ENCODE assay signal across 19 cellular contexts in the genomic region with DNA sequence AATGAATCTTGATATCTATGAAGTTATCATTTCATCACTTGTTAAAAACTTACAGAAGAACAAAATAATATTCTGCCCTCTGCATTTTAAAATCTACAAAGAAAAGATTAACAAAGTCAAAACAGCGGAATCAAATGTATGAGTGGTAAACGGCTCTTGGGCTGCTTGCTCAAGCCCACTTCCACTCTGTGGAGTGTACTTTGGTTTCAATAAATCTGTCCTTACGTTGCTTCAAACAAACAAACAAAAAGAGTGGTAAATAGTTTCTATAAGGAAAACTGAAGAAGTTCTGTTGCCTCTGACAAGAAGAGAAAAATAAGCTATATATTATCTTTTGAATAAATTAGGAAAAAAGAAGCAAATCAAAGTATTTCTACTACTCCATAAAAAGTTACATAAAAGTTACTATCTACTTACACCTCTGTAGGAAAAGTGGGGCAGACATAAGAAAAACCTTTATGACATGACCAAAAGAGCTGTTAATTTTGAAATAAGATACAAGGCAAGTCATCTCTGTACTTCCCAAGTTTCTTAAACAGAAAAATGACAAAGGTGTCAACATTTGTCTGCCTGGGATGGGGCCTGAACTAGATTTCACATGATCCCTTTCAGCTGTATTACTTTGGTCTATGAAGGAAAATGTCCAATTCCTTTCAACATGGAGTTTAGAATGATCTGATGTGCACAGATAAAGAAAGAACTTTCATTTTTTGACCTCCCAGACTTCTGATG. TPM values are rescaled to one million over a fixed set of nuclear protein-coding genes. Genes with fewer than 3 reads are reported as not detected.
DNase-seq lines count a peak whose midpoint lies in the region; ATAC-seq lines count a peak whose summit lies in the region.
"Had no signal": no experiment of that assay in that cellular context is flagged by ENCODE, and none has a peak within 500 bp of the region (broad histone marks: within the 10 kb centered on the region; RNA-seq: fewer than 3 reads in every experiment).

No MANE protein-coding gene starts in this region.

- no peaks in the 10 kb centered on the region for H3K27me3 Mint-ChIP-seq in activated naive CD4-positive, alpha-beta T cell treated with anti-CD3 and anti-CD28 coated beads for 36 hours (ENCODE audit: low read depth)
- no peaks in the 10 kb centered on the region for H3K27me3 Mint-ChIP-seq in activated naive CD4-positive, alpha-beta T cell treated with anti-CD3 and anti-CD28 coated beads, Interleukin-2, amount 10 ng/mL, durations not matched to agents 7 days and 5 days
- no peaks in the 10 kb centered on the region for H3K27me3 Mint-ChIP-seq in T-cell
- H3K27me3 Mint-ChIP-seq in activated naive CD8-positive, alpha-beta T cell treated with anti-CD3 and anti-CD28 coated beads for 36 hours, result no peaks in the 10 kb centered on the region

- H3K36me3 Mint-ChIP-seq in activated naive CD4-positive, alpha-beta T cell treated with anti-CD3 and anti-CD28 coated beads for 36 hours (ENCODE audit: low read depth), result peaks cover 64% of the 10 kb centered on the region
- peaks cover 69% of the 10 kb centered on the region for H3K36me3 Mint-ChIP-seq in activated naive CD4-positive, alpha-beta T cell treated with anti-CD3 and anti-CD28 coated beads, Interleukin-2, amount 10 ng/mL, durations not matched to agents 7 days and 5 days
- peaks cover 65% of the 10 kb centered on the region for H3K36me3 Mint-ChIP-seq in T-cell
- peaks cover 54% of the 10 kb centered on the region for H3K36me3 Mint-ChIP-seq in activated naive CD8-positive, alpha-beta T cell treated with anti-CD3 and anti-CD28 coated beads for 36 hours
- H3K36me3 Mint-ChIP-seq in stimulated activated effector memory CD8-positive, alpha-beta T cell treated with anti-CD3 and anti-CD28 coated beads, Interleukin-12 subunit alpha, Interleukin-12 subunit beta, amount 100 ng/mL, for 72 hours, result peaks cover 63% of the 10 kb centered on the region

- POLR2A ChIA-PET in T-cell (lab: Charles Lee), result interaction anchor here (0.5 to 1.0 kb wide), 5 partner anchors 32 to 97 kb away, joined by 3 to 6 read pairs (median 4); no protein-coding TSS in a partner anchor

- ATAC-seq in T-cell (replicated peaks in 1 of 4), result no peak
- no peak for ATAC-seq in stimulated activated effector memory CD8-positive, alpha-beta T cell treated with anti-CD3 and anti-CD28 coated beads, Interleukin-12 subunit alpha, Interleukin-12 subunit beta, amount 100 ng/mL, for 72 hours
- ATAC-seq in left ventricle myocardium superior, result no peak
- no peak for ATAC-seq in GM18502 (IDR thresholded peaks at IDR 0.05; ENCODE audit: poor library complexity, unreplicated experiment)
- ATAC-seq: Right ventricle myocardium inferior had no signal

- H3K9me3 Mint-ChIP-seq in activated naive CD4-positive, alpha-beta T cell treated with anti-CD3 and anti-CD28 coated beads for 36 hours, result peaks cover 15% of the 10 kb centered on the region
- peaks cover 29% of the 10 kb centered on the region for H3K9me3 Mint-ChIP-seq in activated naive CD4-positive, alpha-beta T cell treated with anti-CD3 and anti-CD28 coated beads, Interleukin-2, amount 10 ng/mL, durations not matched to agents 7 days and 5 days
- peaks cover 0 to 9% (median 4%) of the 10 kb centered on the region in 3 donors for H3K9me3 Mint-ChIP-seq in T-cell
- H3K9me3 Mint-ChIP-seq in activated naive CD8-positive, alpha-beta T cell treated with anti-CD3 and anti-CD28 coated beads for 36 hours, result peaks cover 18% of the 10 kb centered on the region
- H3K9me3 Mint-ChIP-seq in stimulated activated effector memory CD8-positive, alpha-beta T cell treated with anti-CD3 and anti-CD28 coated beads, Interleukin-12 subunit alpha, Interleukin-12 subunit beta, amount 100 ng/mL, for 72 hours, result peaks cover 11% of the 10 kb centered on the region

- peaks cover 61% of the 10 kb centered on the region for H3K4me1 Mint-ChIP-seq in activated naive CD4-positive, alpha-beta T cell treated with anti-CD3 and anti-CD28 coated beads for 36 hours (ENCODE audit: low read depth)
- H3K4me1 Mint-ChIP-seq in activated naive CD4-positive, alpha-beta T cell treated with anti-CD3 and anti-CD28 coated beads, Interleukin-2, amount 10 ng/mL, durations not matched to agents 7 days and 5 days, result peaks cover 19% of the 10 kb centered on the region
- H3K4me1 Mint-ChIP-seq in T-cell, result peaks cover 56 to 66% (median 64%) of the 10 kb centered on the region in 3 donors
- H3K4me1 Mint-ChIP-seq in activated naive CD8-positive, alpha-beta T cell treated with anti-CD3 and anti-CD28 coated beads for 36 hours, result peaks cover 43% of the 10 kb centered on the region
- peaks cover 33% of the 10 kb centered on the region for H3K4me1 Mint-ChIP-seq in stimulated activated effector memory CD8-positive, alpha-beta T cell treated with anti-CD3 and anti-CD28 coated beads, Interleukin-12 subunit alpha, Interleukin-12 subunit beta, amount 100 ng/mL, for 72 hours

- CTCF ChIA-PET in activated naive CD4-positive, alpha-beta T cell treated with anti-CD3 and anti-CD28 coated beads for 36 hours (lab: Charles Lee), result interaction anchor here (0.8 to 1.8 kb wide), 5 partner anchors 11 to 18 kb away, joined by 3 to 6 read pairs (median 4); no protein-coding TSS in a partner anchor
- CTCF ChIA-PET in activated naive CD4-positive, alpha-beta T cell treated with anti-CD3 and anti-CD28 coated beads, Interleukin-2, amount 10 ng/mL, durations not matched to agents 7 days and 5 days (lab: Charles Lee), result interaction anchor here (1.7 to 2.1 kb wide), 3 partner anchors 10 to 25 kb away, joined by 5 to 9 read pairs (median 6); no protein-coding TSS in a partner anchor
- CTCF ChIA-PET in T-cell (lab: Charles Lee), result interaction anchor here in 1 of 2 donors (0.7 to 1.6 kb wide), 3 partner anchors 10 to 25 kb away, joined by 3 to 8 read pairs (median 4); no protein-coding TSS in a partner anchor

- H3K27ac Mint-ChIP-seq in activated naive CD4-positive, alpha-beta T cell treated with anti-CD3 and anti-CD28 coated beads for 36 hours, result peak overlapping the region; percentile 78
- no peak overlapping the region for H3K27ac Mint-ChIP-seq in activated naive CD4-positive, alpha-beta T cell treated with anti-CD3 and anti-CD28 coated beads, Interleukin-2, amount 10 ng/mL, durations not matched to agents 7 days and 5 days
- peak overlapping the region; percentile 82 to 84 for H3K27ac Mint-ChIP-seq in T-cell
- peak overlapping the region; percentile 77 for H3K27ac Mint-ChIP-seq in activated naive CD8-positive, alpha-beta T cell treated with anti-CD3 and anti-CD28 coated beads for 36 hours
- H3K27ac Mint-ChIP-seq in stimulated activated effector memory CD8-positive, alpha-beta T cell treated with anti-CD3 and anti-CD28 coated beads, Interleukin-12 subunit alpha, Interleukin-12 subunit beta, amount 100 ng/mL, for 72 hours, result peak overlapping the region; percentile 54
- H3K27ac Mint-ChIP-seq: HFFc6 had no signal

- DNase-seq in activated naive CD4-positive, alpha-beta T cell treated with anti-CD3 and anti-CD28 coated beads for 36 hours, result no peak
- no peak for DNase-seq in activated naive CD4-positive, alpha-beta T cell treated with anti-CD3 and anti-CD28 coated beads, Interleukin-2, amount 10 ng/mL, durations not matched to agents 7 days and 5 days
- no peak for DNase-seq in T-cell
- DNase-seq in activated naive CD8-positive, alpha-beta T cell treated with anti-CD3 and anti-CD28 coated beads for 36 hours, result no peak
- DNase-seq in stimulated activated effector memory CD8-positive, alpha-beta T cell treated with anti-CD3 and anti-CD28 coated beads, Interleukin-12 subunit alpha, Interleukin-12 subunit beta, amount 100 ng/mL, for 72 hours (ENCODE audit: low spot score in 2 of 2), result no peak
- no peak for DNase-seq in left ventricle myocardium superior
- DNase-seq: Caco-2, GDM1, H7, HFFc6, IMR-90, NCI-H1417, NCI-H187, NCI-H2107, NCI-H510A, NCI-H748 treated with DMSO at 0.1 percent for 48 hours had no signal

- intact Hi-C loops in activated naive CD4-positive, alpha-beta T cell treated with anti-CD3 and anti-CD28 coated beads for 36 hours (cut with micrococcal nuclease), result loop anchor here (1.0 kb wide), 1 partner anchor 11 kb away; no protein-coding TSS in a partner anchor
- intact Hi-C loops in left ventricle myocardium superior (cut with micrococcal nuclease), result no loop called here

- H3K4me3 Mint-ChIP-seq in activated naive CD4-positive, alpha-beta T cell treated with anti-CD3 and anti-CD28 coated beads for 36 hours, result no peak overlapping the region
- no peak overlapping the region for H3K4me3 Mint-ChIP-seq in activated naive CD4-positive, alpha-beta T cell treated with anti-CD3 and anti-CD28 coated beads, Interleukin-2, amount 10 ng/mL, durations not matched to agents 7 days and 5 days
- H3K4me3 Mint-ChIP-seq in T-cell, result no peak overlapping the region
- no peak overlapping the region for H3K4me3 Mint-ChIP-seq in activated naive CD8-positive, alpha-beta T cell treated with anti-CD3 and anti-CD28 coated beads for 36 hours
- H3K4me3 Mint-ChIP-seq in stimulated activated effector memory CD8-positive, alpha-beta T cell treated with anti-CD3 and anti-CD28 coated beads, Interleukin-12 subunit alpha, Interleukin-12 subunit beta, amount 100 ng/mL, for 72 hours, result no peak overlapping the region
- H3K4me3 Mint-ChIP-seq: HFFc6 had no signal

RNA-seq across cellular contexts. Expression of gene MGAT4A, which starts 56.5 kb away (rescaled TPM):
- 10 to 100 TPM; 85.5 to 87.5 TPM for total RNA-seq in activated naive CD4-positive, alpha-beta T cell treated with anti-CD3 and anti-CD28 coated beads for 36 hours
- total RNA-seq in T-cell, result 100 to 1,000 TPM; 185 to 220 (median 199) TPM
- total RNA-seq in activated naive CD8-positive, alpha-beta T cell treated with anti-CD3 and anti-CD28 coated beads for 36 hours, result 10 to 100 TPM; 45.1 to 49.3 TPM
- 18.8 TPM for total RNA-seq in left ventricle myocardium superior
- total RNA-seq: M059J had no signal
